16 cellular contexts compared by ENCODE assay signal in genomic region chr9:89963280-89963679, GRCh38.
DNase-seq lines count a peak whose midpoint lies in the region; ATAC-seq, FAIRE-seq and TF ChIP-seq lines count a peak whose summit lies in the region.
"Had no signal": no experiment of that assay in that cellular context is flagged by ENCODE, and none has a peak within 500 bp of the region (broad histone marks: within the 10 kb centered on the region; RNA-seq: fewer than 3 reads in every experiment).

No MANE protein-coding gene starts in this region.

- DNase-seq in HepG2 (ENCODE audit: low spot score): no peak
- no peak for DNase-seq in right lobe of liver
- DNase-seq in HTR-8/SVneo (ENCODE audit: insufficient read length, low spot score): no peak
- no peak for DNase-seq in NCI-H2196 treated with DMSO at 0.1 percent for 48 hours (lab: John Stamatoyannopoulos, UW; ENCODE audit: unreplicated experiment)
- DNase-seq in NCI-H2171 (lab: John Stamatoyannopoulos, UW): no peak
- DNase-seq in activated gamma-delta T cell treated with Interleukin-2 at 50 U/mL for 16 hours: no peak
- DNase-seq: AML-193; Caco-2; CD4-positive, alpha-beta T cell; GOT3; H7 had no signal

- H3K27me3 ChIP-seq in HepG2 (ENCODE audit: control insufficient read depth in 1 of 2, insufficient read depth in 2 of 2, low read length in 2 of 2) (no peaks in the 10 kb centered on the region), right lobe of liver (no peaks in the 10 kb centered on the region)

- no peak for ATAC-seq in HepG2
- no peak for ATAC-seq in right lobe of liver
- ATAC-seq: A549 had no signal

- H3K79me2 ChIP-seq in HepG2 (ENCODE audit: insufficient read depth, low read length): no peaks in the 10 kb centered on the region

- no peak overlapping the region for H3K4me2 ChIP-seq in HepG2 (ENCODE audit: low read depth, low read length)
- H3K4me2 ChIP-seq: A549 had no signal

- H3K9me3 ChIP-seq in HepG2 (ENCODE audit: low read length) (no peaks in the 10 kb centered on the region), right lobe of liver (no peaks in the 10 kb centered on the region)
- H3K9me3 ChIP-seq: A549, Caco-2 had no signal

- CTCF ChIA-PET in HepG2 (lab: Yijun Ruan, JAX; ENCODE audit: low intra/inter-chr PET ratio, low total read pairs): no interaction called here

- no peaks in the 10 kb centered on the region for H3K27me3 Mint-ChIP-seq in nephron (ENCODE audit: low read depth)
- H3K27me3 Mint-ChIP-seq: CD4-positive, alpha-beta T cell had no signal

- H3K9ac ChIP-seq in HepG2 (ENCODE audit: insufficient read depth, low read depth, low read length): no peak overlapping the region

- peak overlapping the region in 2 of 3 experiments; percentile 3 to 5 for H3K27ac Mint-ChIP-seq in nephron
- H3K27ac Mint-ChIP-seq: CD4-positive, alpha-beta T cell had no signal

- in situ Hi-C loops in HepG2 (cut with HindIII; ENCODE audit: extremely low pct_ligation_motif_present, low pct_unique_long_range_greater_than_20kb): no loop called here

- H3K36me3 ChIP-seq in HepG2 (replicated peaks in 1 of 2; ENCODE audit: control insufficient read depth in 1 of 2, insufficient read depth in 2 of 2, low read length in 2 of 2) (no peaks in the 10 kb centered on the region), right lobe of liver (no peaks in the 10 kb centered on the region)

- POLR2A ChIA-PET in HepG2 (lab: Yijun Ruan, JAX): no interaction called here

- no peaks in the 10 kb centered on the region for H4K20me1 ChIP-seq in HepG2 (ENCODE audit: insufficient read depth, low read length)

- H3K4me1 Mint-ChIP-seq in nephron: peaks cover 22% of the 10 kb centered on the region

- intact Hi-C loops in HepG2 (cut with micrococcal nuclease; ENCODE audit: unreplicated experiment) (no loop called here), right lobe of liver (cut with DNase I) (no loop called here)

- FAIRE-seq in HepG2 (lab: Jason Lieb, UNC) (no peak), HTR-8/SVneo (lab: Jason Lieb, UNC) (peak; percentile 48)
- FAIRE-seq: A549, D721Med, G401.6 had no signal

- BruUV-seq in HepG2 (replicated peaks; lab: Mats Ljungman, UMichigan): no TSS peak

- TF ChIP-seq CTCF in HepG2 (CRISPR knock-in tag; IDR thresholded peaks at IDR 0.05) (no peak), right lobe of liver (IDR thresholded peaks at IDR 0.05) (no peak), nephron (IDR thresholded peaks at IDR 0.05; ENCODE audit: unreplicated experiment in 3 of 3) (no peak)

- H3K4me3 Mint-ChIP-seq in nephron: no peak overlapping the region
- H3K4me3 Mint-ChIP-seq: CD4-positive, alpha-beta T cell had no signal

- H3K27ac ChIP-seq in HepG2 (ENCODE audit: extremely low read length, insufficient read depth, low read length) (no peak overlapping the region), right lobe of liver (no peak overlapping the region)
- H3K27ac ChIP-seq: A549, C4-2B had no signal

- WGBS in HepG2 (ENCODE audit: low lambda C conversion rate): 10% methylated on average over 3 of the region's 3 CpGs
- 44% methylated on average over 2 of the region's 3 CpGs for WGBS in right lobe of liver (ENCODE audit: insufficient coverage, low coverage, low lambda C conversion rate, missing lambda C conversion rate)

- H3K36me3 Mint-ChIP-seq in nephron (ENCODE audit: low read depth): no peaks in the 10 kb centered on the region

- no peaks in the 10 kb centered on the region for H3K9me3 Mint-ChIP-seq in nephron
- H3K9me3 Mint-ChIP-seq: CD4-positive, alpha-beta T cell had no signal

- H3K4me1 ChIP-seq in HepG2 (ENCODE audit: insufficient read depth, low read length) (no peaks in the 10 kb centered on the region), right lobe of liver (peaks cover 0 to 18% (median 5%) of the 10 kb centered on the region in 4 donors)
- H3K4me1 ChIP-seq: A549, Caco-2 had no signal

- H2AFZ ChIP-seq in HepG2 (ENCODE audit: low read length): no peak overlapping the region

- no peak overlapping the region for H3K4me3 ChIP-seq in HepG2 (replicated peaks in 1 of 3; ENCODE audit: insufficient read depth in 1 of 3, low read depth in 2 of 3, low read length in 3 of 3)
- no peak overlapping the region for H3K4me3 ChIP-seq in right lobe of liver
- H3K4me3 ChIP-seq: A549 had no signal

- no peak for TF ChIP-seq RAD21 in HepG2 (CRISPR knock-in tag; IDR thresholded peaks at IDR 0.05)

- no peak for TF ChIP-seq POLR2A in HepG2 (IDR thresholded peaks at IDR 0.05; ENCODE audit: insufficient read depth in 1 of 2, low read depth in 2 of 2, low read length in 2 of 2)
- TF ChIP-seq POLR2A in right lobe of liver (IDR thresholded peaks at IDR 0.05): no peak

- TF ChIP-seq EP300 in HepG2 (IDR thresholded peaks at IDR 0.05; ENCODE audit: low read depth in 2 of 2, low read length in 2 of 2) (no peak), HepG2 (CRISPR knock-in tag; IDR thresholded peaks at IDR 0.05; ENCODE audit: borderline replicate concordance) (no peak)

TF ChIP-seq in HepG2, 621 proteins besides CTCF, POLR2A, EP300 and RAD21:
- TF ChIP-seq, protein P1, sequence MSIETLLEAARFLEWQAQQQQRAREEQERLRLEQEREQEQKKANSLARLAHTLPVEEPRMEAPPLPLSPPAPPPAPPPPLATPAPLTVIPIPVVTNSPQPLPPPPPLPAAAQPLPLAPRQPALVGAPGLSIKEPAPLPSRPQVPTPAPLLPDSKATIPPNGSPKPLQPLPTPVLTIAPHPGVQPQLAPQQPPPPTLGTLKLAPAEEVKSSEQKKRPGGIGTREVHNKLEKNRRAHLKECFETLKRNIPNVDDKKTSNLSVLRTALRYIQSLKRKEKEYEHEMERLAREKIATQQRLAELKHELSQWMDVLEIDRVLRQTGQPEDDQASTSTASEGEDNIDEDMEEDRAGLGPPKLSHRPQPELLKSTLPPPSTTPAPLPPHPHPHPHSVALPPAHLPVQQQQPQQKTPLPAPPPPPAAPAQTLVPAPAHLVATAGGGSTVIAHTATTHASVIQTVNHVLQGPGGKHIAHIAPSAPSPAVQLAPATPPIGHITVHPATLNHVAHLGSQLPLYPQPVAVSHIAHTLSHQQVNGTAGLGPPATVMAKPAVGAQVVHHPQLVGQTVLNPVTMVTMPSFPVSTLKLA (IDR thresholded peaks at IDR 0.05): peak; percentile 92
- TF ChIP-seq ZNF672 (CRISPR knock-in tag; IDR thresholded peaks at IDR 0.05): no peak
- TF ChIP-seq, protein P2, sequence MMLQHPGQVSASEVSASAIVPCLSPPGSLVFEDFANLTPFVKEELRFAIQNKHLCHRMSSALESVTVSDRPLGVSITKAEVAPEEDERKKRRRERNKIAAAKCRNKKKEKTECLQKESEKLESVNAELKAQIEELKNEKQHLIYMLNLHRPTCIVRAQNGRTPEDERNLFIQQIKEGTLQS (CRISPR knock-in tag; IDR thresholded peaks at IDR 0.05): no peak
- no peak for TF ChIP-seq DPF2 (CRISPR knock-in tag; IDR thresholded peaks at IDR 0.05; ENCODE audit: borderline replicate concordance, low read depth)
- no peak for TF ChIP-seq YEATS2 (CRISPR knock-in tag; IDR thresholded peaks at IDR 0.05; ENCODE audit: borderline replicate concordance)
TF ChIP-seq in HepG2: peak in this region for 1.
